In genomic region chr11:65113839-65114238, GRCh38 we compare ENCODE assay signal across 11 cellular contexts. TPM values are rescaled to one million over a fixed set of nuclear protein-coding genes. Genes with fewer than 3 reads are reported as not detected.
A peak's percentile ranks its signal among the peaks of the same experiment; 100 is the strongest.
DNase-seq lines count a peak whose midpoint lies in the region; ATAC-seq and TF ChIP-seq lines count a peak whose summit lies in the region.
"Had no signal": no experiment of that assay in that cellular context is flagged by ENCODE, and none has a peak within 500 bp of the region (broad histone marks: within the 10 kb centered on the region; RNA-seq: fewer than 3 reads in every experiment).

No MANE protein-coding gene starts in this region.

- H3K27me3 Mint-ChIP-seq in stimulated activated naive CD8-positive, alpha-beta T cell treated with anti-CD3 and anti-CD28 coated beads, Interleukin-15, Interleukin-2, amounts not matched to agents 100 ng/mL and 50 ng/mL, for 24 hours: no peaks in the 10 kb centered on the region
- no peaks in the 10 kb centered on the region for H3K27me3 Mint-ChIP-seq in activated T-helper 17 cell treated with anti-CD3 and anti-CD28 coated beads, Interleukin-2, amount 50 U/mL, for 72 hours
- H3K27me3 Mint-ChIP-seq in type B pancreatic cell: peaks cover 7% of the 10 kb centered on the region

- no peak for ATAC-seq in stimulated activated naive CD8-positive, alpha-beta T cell treated with anti-CD3 and anti-CD28 coated beads, Interleukin-15, Interleukin-2, amounts not matched to agents 100 U/mL and 50 U/mL, for 24 hours
- ATAC-seq in activated T-helper 17 cell treated with anti-CD3 and anti-CD28 coated beads, Interleukin-2, amount 50 U/mL, for 72 hours (replicated peaks): no peak
- no peak for ATAC-seq in GM18502 (IDR thresholded peaks at IDR 0.05; ENCODE audit: poor library complexity, unreplicated experiment)

- H3K27ac ChIP-seq in liver (ENCODE audit: low read depth in 1 of 2, low read length in 2 of 2) (peak overlapping the region; percentile 83 to 87), suprapubic skin (no peak overlapping the region)

- no peak overlapping the region for H3K4me3 ChIP-seq in liver (ENCODE audit: low read depth in 1 of 3, low read length in 3 of 3)
- H3K4me3 ChIP-seq in suprapubic skin: no peak overlapping the region

- 28% methylated on average over 6 of the region's 6 CpGs for WGBS in liver
- 75% methylated on average over 6 of the region's 6 CpGs for WGBS in suprapubic skin

- H3K9me3 Mint-ChIP-seq in stimulated activated naive CD8-positive, alpha-beta T cell treated with anti-CD3 and anti-CD28 coated beads, Interleukin-15, Interleukin-2, amounts not matched to agents 100 ng/mL and 50 ng/mL, for 24 hours: no peaks in the 10 kb centered on the region
- H3K9me3 Mint-ChIP-seq in activated T-helper 17 cell treated with anti-CD3 and anti-CD28 coated beads, Interleukin-2, amount 50 U/mL, for 72 hours: no peaks in the 10 kb centered on the region
- no peaks in the 10 kb centered on the region for H3K9me3 Mint-ChIP-seq in type B pancreatic cell

- peaks cover 68% of the 10 kb centered on the region for H3K4me1 Mint-ChIP-seq in stimulated activated naive CD8-positive, alpha-beta T cell treated with anti-CD3 and anti-CD28 coated beads, Interleukin-15, Interleukin-2, amounts not matched to agents 100 ng/mL and 50 ng/mL, for 24 hours (ENCODE audit: low read depth)
- H3K4me1 Mint-ChIP-seq in activated T-helper 17 cell treated with anti-CD3 and anti-CD28 coated beads, Interleukin-2, amount 50 U/mL, for 72 hours: peaks cover 13% of the 10 kb centered on the region
- peaks cover 24% of the 10 kb centered on the region for H3K4me1 Mint-ChIP-seq in type B pancreatic cell (ENCODE audit: unreplicated experiment)

- TF ChIP-seq EP300 in suprapubic skin (IDR thresholded peaks at IDR 0.05): no peak

- H3K36me3 Mint-ChIP-seq in stimulated activated naive CD8-positive, alpha-beta T cell treated with anti-CD3 and anti-CD28 coated beads, Interleukin-15, Interleukin-2, amounts not matched to agents 100 ng/mL and 50 ng/mL, for 24 hours (ENCODE audit: low read depth): peaks cover 31% of the 10 kb centered on the region
- H3K36me3 Mint-ChIP-seq in activated T-helper 17 cell treated with anti-CD3 and anti-CD28 coated beads, Interleukin-2, amount 50 U/mL, for 72 hours (ENCODE audit: low read depth): peaks cover 27% of the 10 kb centered on the region
- peaks cover 9% of the 10 kb centered on the region for H3K36me3 Mint-ChIP-seq in type B pancreatic cell

- H3K4me1 ChIP-seq in liver (ENCODE audit: control insufficient read depth in 4 of 4, insufficient read depth in 4 of 4, low read length in 3 of 4) (peaks cover 26 to 72% (median 55%) of the 10 kb centered on the region in 4 donors), suprapubic skin (peaks cover 76% of the 10 kb centered on the region)

- H3K27me3 ChIP-seq in liver (ENCODE audit: control insufficient read depth in 4 of 4, insufficient read depth in 4 of 4, low read length in 3 of 4) (no peaks in the 10 kb centered on the region), suprapubic skin (no peaks in the 10 kb centered on the region)

- H3K9me3 ChIP-seq in liver (ENCODE audit: control insufficient read depth in 4 of 4, low read length in 3 of 4) (no peaks in the 10 kb centered on the region), suprapubic skin (no peaks in the 10 kb centered on the region)

- peaks cover 2 to 10% (median 6%) of the 10 kb centered on the region in 4 donors for H3K36me3 ChIP-seq in liver (ENCODE audit: control insufficient read depth in 4 of 4, insufficient read depth in 3 of 4, low read depth in 1 of 4, low read length in 3 of 4)
- H3K36me3 ChIP-seq in suprapubic skin: peaks cover 16% of the 10 kb centered on the region

- H3K9ac ChIP-seq in liver (ENCODE audit: low read depth in 1 of 2, low read length in 2 of 2): peak overlapping the region in 1 of 2 donors; percentile 46

- peak overlapping the region; percentile 83 for H3K27ac Mint-ChIP-seq in stimulated activated naive CD8-positive, alpha-beta T cell treated with anti-CD3 and anti-CD28 coated beads, Interleukin-15, Interleukin-2, amounts not matched to agents 100 ng/mL and 50 ng/mL, for 24 hours
- H3K27ac Mint-ChIP-seq in activated T-helper 17 cell treated with anti-CD3 and anti-CD28 coated beads, Interleukin-2, amount 50 U/mL, for 72 hours: peak overlapping the region; percentile 86
- H3K27ac Mint-ChIP-seq in type B pancreatic cell: peak overlapping the region; percentile 91

- TF ChIP-seq CTCF in liver (IDR thresholded peaks at IDR 0.05; ENCODE audit: low read depth, low read length, missing input control) (no peak), type B pancreatic cell (conservative IDR thresholded peaks at IDR 0.05) (no peak), suprapubic skin (IDR thresholded peaks at IDR 0.05) (no peak)

- TF ChIP-seq POLR2A in suprapubic skin (IDR thresholded peaks at IDR 0.05): no peak

- H3K4me3 Mint-ChIP-seq in stimulated activated naive CD8-positive, alpha-beta T cell treated with anti-CD3 and anti-CD28 coated beads, Interleukin-15, Interleukin-2, amounts not matched to agents 100 ng/mL and 50 ng/mL, for 24 hours: peak overlapping the region; percentile 84
- peak overlapping the region; percentile 95 for H3K4me3 Mint-ChIP-seq in activated T-helper 17 cell treated with anti-CD3 and anti-CD28 coated beads, Interleukin-2, amount 50 U/mL, for 72 hours
- peak overlapping the region; percentile 87 for H3K4me3 Mint-ChIP-seq in type B pancreatic cell

- no peak for DNase-seq in stimulated activated naive CD8-positive, alpha-beta T cell treated with anti-CD3 and anti-CD28 coated beads, Interleukin-15, Interleukin-2, amounts not matched to agents 100 U/mL and 50 U/mL, for 24 hours
- DNase-seq in type B pancreatic cell (ENCODE audit: extremely low spot score, unreplicated experiment) (no peak), suprapubic skin (ENCODE audit: low spot score in 2 of 2) (no peak), midbrain (lab: John Stamatoyannopoulos, UW) (no peak)
- DNase-seq: islet precursor cell, MM.1S, NCI-H446 treated with DMSO at 0.1 percent for 48 hours had no signal

- peak in 1 of 2 donors; percentile 7 for TF ChIP-seq RAD21 in liver (IDR thresholded peaks at IDR 0.05)

TF ChIP-seq in liver, 16 proteins besides CTCF, POLR2A, EP300 and RAD21 (continues in another document):
- TF ChIP-seq HNF4G (IDR thresholded peaks at IDR 0.05) (no peak), GABPA (IDR thresholded peaks at IDR 0.05 in 1 of 2, conservative IDR thresholded peaks at IDR 0.05 in 1 of 2) (peak in 1 of 2 donors; percentile 54), FOXA2 (IDR thresholded peaks at IDR 0.05) (peak; percentile 25), RXRA (IDR thresholded peaks at IDR 0.05) (peak; percentile 65 to 85), TAF1 (conservative IDR thresholded peaks at IDR 0.05) (no peak), ATF3 (IDR thresholded peaks at IDR 0.05) (no peak), HNF4A (conservative IDR thresholded peaks at IDR 0.05) (peak in 1 of 2 donors; percentile 51), MAX (IDR thresholded peaks at IDR 0.05) (peak; percentile 72)

RNA-seq across cellular contexts. Expression of gene TM7SF2, which starts 2.2 kb away (rescaled TPM):
- 10 to 100 TPM; 19.7 to 20.1 TPM for total RNA-seq in activated T-helper 17 cell treated with anti-CD3 and anti-CD28 coated beads, Interleukin-2, amount 50 U/mL, for 72 hours
- 100 to 1,000 TPM in 1 of 2 donors, 10 to 100 TPM in 1; 69.4 to 337 TPM for total RNA-seq in liver
- 100 to 1,000 TPM in 1 of 2 donors, 10 to 100 TPM in 1; 39.0 to 109 TPM for polyA plus RNA-seq in liver
- 52.2 and 61.3 TPM in 2 replicates for total RNA-seq in type B pancreatic cell (ENCODE audit: low replicate concordance)
- 100 to 1,000 TPM in 2 of 4 donors, 10 to 100 TPM in 2; 76.5 to 214 (median 145) TPM for total RNA-seq in suprapubic skin

RNA-seq across cellular contexts. Expression of gene ZNHIT2, which starts 3.7 kb away (rescaled TPM):
- 10 to 100 TPM in 1 of 2 donors, 1 to 10 TPM in 1; 6.3 to 10.0 TPM for total RNA-seq in activated T-helper 17 cell treated with anti-CD3 and anti-CD28 coated beads, Interleukin-2, amount 50 U/mL, for 72 hours
- total RNA-seq in liver (1 to 10 TPM; 2.2 to 4.9 TPM), type B pancreatic cell (ENCODE audit: low replicate concordance) (11.4 and 12.2 TPM in 2 replicates), suprapubic skin (10 to 100 TPM in 3 of 4 donors, 1 to 10 TPM in 1; 9.0 to 23.3 (median 17.6) TPM)
- polyA plus RNA-seq in liver: 10 to 100 TPM in 1 of 2 donors, 1 to 10 TPM in 1; 7.4 to 13.9 TPM

RNA-seq across cellular contexts. Expression of gene FAU, which starts 8.1 kb away (rescaled TPM):
- total RNA-seq in activated T-helper 17 cell treated with anti-CD3 and anti-CD28 coated beads, Interleukin-2, amount 50 U/mL, for 72 hours: 100 to 1,000 TPM; 929 to 948 TPM
- total RNA-seq in liver (100 to 1,000 TPM; 199 to 332 TPM), type B pancreatic cell (ENCODE audit: low replicate concordance) (758 and 795 TPM in 2 replicates), suprapubic skin (100 to 1,000 TPM; 584 to 609 (median 602) TPM)
- 100 to 1,000 TPM; 393 to 535 TPM for polyA plus RNA-seq in liver

RNA-seq across cellular contexts. Expression of gene MRPL49, which starts 8.3 kb away (rescaled TPM):
- total RNA-seq in activated T-helper 17 cell treated with anti-CD3 and anti-CD28 coated beads, Interleukin-2, amount 50 U/mL, for 72 hours: 10 to 100 TPM; 61.7 to 87.7 TPM
- total RNA-seq in liver (10 to 100 TPM; 31.7 to 39.2 TPM), type B pancreatic cell (ENCODE audit: low replicate concordance) (49.1 and 54.8 TPM in 2 replicates), suprapubic skin (10 to 100 TPM; 48.0 to 68.5 (median 61.7) TPM)
- 10 to 100 TPM; 31.1 to 47.2 TPM for polyA plus RNA-seq in liver

RNA-seq across cellular contexts. Expression of gene VPS51, which starts 17.8 kb away (rescaled TPM):
- 10 to 100 TPM; 71.8 to 80.6 TPM for total RNA-seq in activated T-helper 17 cell treated with anti-CD3 and anti-CD28 coated beads, Interleukin-2, amount 50 U/mL, for 72 hours
- total RNA-seq in liver (100 to 1,000 TPM; 102 to 158 TPM), type B pancreatic cell (ENCODE audit: low replicate concordance) (96.3 and 104 TPM in 2 replicates), suprapubic skin (100 to 1,000 TPM; 465 to 843 (median 596) TPM)
- polyA plus RNA-seq in liver: 10 to 100 TPM; 33.2 to 66.0 TPM
